Comparison of ENCODE assay signal across 20 cellular contexts in the genomic region with DNA sequence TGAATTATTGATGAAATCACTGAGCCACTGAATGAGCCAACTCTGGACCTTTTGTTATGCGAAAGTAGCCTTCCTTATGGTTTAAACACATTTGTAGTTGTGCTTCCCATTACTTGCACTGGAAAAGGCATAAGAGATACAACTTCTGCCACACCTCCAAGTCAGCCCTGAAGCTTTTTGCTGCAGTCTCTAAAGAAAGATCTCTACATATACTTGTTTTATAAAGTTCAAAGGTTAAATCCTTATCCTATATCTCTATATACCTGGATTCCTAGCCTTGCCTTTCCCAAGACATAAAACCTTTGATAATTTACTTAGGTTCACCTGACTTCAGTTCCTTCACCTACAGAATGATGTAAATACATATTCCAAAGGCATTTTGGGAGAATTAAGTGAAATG.
"Had no signal": no experiment of that assay in that cellular context is flagged by ENCODE, and none has a peak within 500 bp of the region (broad histone marks: within the 10 kb centered on the region; RNA-seq: fewer than 3 reads in every experiment).

No MANE protein-coding gene starts in this region.

- H3K4me3 ChIP-seq: coronary artery, dorsolateral prefrontal cortex, esophagus muscularis mucosa, gastroesophageal sphincter, heart right ventricle, left lung, lower lobe of right lung had no signal

- H3K27me3 ChIP-seq: dorsolateral prefrontal cortex, esophagus muscularis mucosa, foreskin keratinocyte, gastroesophageal sphincter, heart right ventricle, left lung had no signal

- H3K27ac ChIP-seq: coronary artery, dorsolateral prefrontal cortex, esophagus muscularis mucosa, foreskin keratinocyte, gastroesophageal sphincter, heart right ventricle, left lung, lower lobe of right lung had no signal

- ATAC-seq: foreskin keratinocyte; gastroesophageal sphincter; heart right ventricle; left lung; left ventricle myocardium superior; lower lobe of right lung; naive thymus-derived CD4-positive, alpha-beta T cell had no signal

- H3K4me1 ChIP-seq: left lung, lower lobe of right lung had no signal

- FAIRE-seq: colon, endothelial cell of umbilical vein, islet of Langerhans had no signal

- H3K36me3 ChIP-seq: esophagus muscularis mucosa, gastroesophageal sphincter, heart right ventricle, left lung, lower lobe of right lung had no signal

- DNase-seq: dermis blood vessel endothelial cell; dorsolateral prefrontal cortex; effector CD4-positive, alpha-beta T cell; effector memory CD4-positive, alpha-beta T cell; foreskin keratinocyte; heart right ventricle; hippocampal formation; kidney; kidney glomerular epithelial cell; left lung; left ventricle myocardium superior; lower lobe of right lung; mesenchymal stem cell; naive thymus-derived CD4-positive, alpha-beta T cell had no signal

- H3K9me3 ChIP-seq: esophagus muscularis mucosa, gastroesophageal sphincter, heart right ventricle, left lung, lower lobe of right lung had no signal
